Comparison of ENCODE assay signal across 8 cellular contexts in the genomic region with DNA sequence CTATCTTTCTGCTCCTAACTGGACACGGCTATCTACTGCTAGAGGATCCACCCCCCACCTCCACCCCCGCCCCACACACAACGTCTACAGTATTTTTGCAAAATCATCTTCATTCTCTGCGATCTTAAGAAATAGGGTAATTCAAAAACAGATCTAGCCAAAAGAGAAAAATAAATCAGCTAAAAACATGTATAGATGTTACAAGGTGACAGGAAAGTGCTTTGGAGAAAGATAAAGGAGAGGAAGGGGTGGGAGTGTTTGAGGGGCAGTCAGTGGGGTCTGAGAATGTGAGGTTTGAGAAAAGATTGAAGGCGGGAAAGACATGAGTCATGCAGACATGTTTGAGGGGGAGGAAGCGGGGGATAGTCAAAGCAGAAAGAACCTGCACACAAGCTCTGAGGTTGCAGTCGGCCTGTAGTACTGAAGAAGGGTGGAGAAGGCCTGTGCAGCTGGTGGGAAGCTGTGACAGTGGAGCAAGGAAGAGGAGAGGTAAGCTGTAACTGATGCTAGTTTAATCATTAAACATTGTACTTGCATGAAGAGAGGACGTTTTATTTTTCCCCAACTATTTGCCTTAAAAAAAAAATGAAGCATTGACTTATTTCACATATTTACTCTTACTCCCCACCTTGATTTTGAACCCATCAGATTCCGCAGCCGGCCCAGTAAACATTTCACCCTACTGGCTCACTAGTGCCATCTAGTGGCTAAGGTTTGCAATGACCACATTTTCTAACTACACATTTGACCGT.
DNase-seq lines count a peak whose midpoint lies in the region; ATAC-seq and TF ChIP-seq lines count a peak whose summit lies in the region.

No MANE protein-coding gene starts in this region.

- no peaks in the 10 kb centered on the region for H4K20me1 ChIP-seq in osteoblast (ENCODE audit: insufficient read depth, low read length)

- H3K36me3 ChIP-seq in NT2/D1 (ENCODE audit: insufficient read depth, insufficient read length, low read length) (no peaks in the 10 kb centered on the region), osteoblast (ENCODE audit: insufficient read depth, low read length) (no peaks in the 10 kb centered on the region)

- no peak overlapping the region for H3K27ac Mint-ChIP-seq in activated T-cell treated with anti-CD3 and anti-CD28 coated beads, Interleukin-2, amount 50 U/mL, for 24 hours
- H3K27ac Mint-ChIP-seq in stimulated activated memory B cell treated with anti-CD40 and anti-IgM and Interleukin-4, amounts not matched to agents 10 μg/mL and 1 μg/mL and 100 μg/mL, for 72 hours, result no peak overlapping the region

- no peak overlapping the region for H3K4me2 ChIP-seq in osteoblast (ENCODE audit: insufficient read depth, low read length)

- H3K9me3 ChIP-seq in NT2/D1 (ENCODE audit: insufficient read depth, low read length) (no peaks in the 10 kb centered on the region), osteoblast (ENCODE audit: low read depth, low read length) (no peaks in the 10 kb centered on the region)

- no peak overlapping the region for H3K4me3 ChIP-seq in NT2/D1 (ENCODE audit: insufficient read length, low read depth)
- no peak overlapping the region for H3K4me3 ChIP-seq in fibroblast of villous mesenchyme (ENCODE audit: low read depth, low read length)
- no peak overlapping the region for H3K4me3 ChIP-seq in osteoblast (ENCODE audit: insufficient read depth, low read length)

- H3K36me3 Mint-ChIP-seq in activated T-cell treated with anti-CD3 and anti-CD28 coated beads, Interleukin-2, amount 50 U/mL, for 24 hours (ENCODE audit: low read depth), result no peaks in the 10 kb centered on the region
- no peaks in the 10 kb centered on the region for H3K36me3 Mint-ChIP-seq in stimulated activated memory B cell treated with anti-CD40 and anti-IgM and Interleukin-4, amounts not matched to agents 10 μg/mL and 1 μg/mL and 100 μg/mL, for 72 hours

- DNase-seq in DMS153 (lab: John Stamatoyannopoulos, UW) (peak; percentile 14), NT2/D1 (ENCODE audit: low read depth, low spot score) (peak; percentile 30), fibroblast of villous mesenchyme (ENCODE audit: low read depth) (peak; percentile 44), osteoblast (ENCODE audit: insufficient read length, low spot score, missing footprints) (peak; percentile 32)
- peak; percentile 43 for DNase-seq in activated T-cell treated with anti-CD3 and anti-CD28 coated beads, Interleukin-2, amount 50 U/mL, for 24 hours

- no peaks in the 10 kb centered on the region for H3K27me3 Mint-ChIP-seq in activated T-cell treated with anti-CD3 and anti-CD28 coated beads, Interleukin-2, amount 50 U/mL, for 24 hours
- no peaks in the 10 kb centered on the region for H3K27me3 Mint-ChIP-seq in stimulated activated memory B cell treated with anti-CD40 and anti-IgM and Interleukin-4, amounts not matched to agents 10 μg/mL and 1 μg/mL and 100 μg/mL, for 72 hours

- TF ChIP-seq CTCF in fibroblast of villous mesenchyme (IDR thresholded peaks at IDR 0.05; ENCODE audit: insufficient read depth, low read depth, low read length), result peak; percentile 86
- peak; percentile 89 for TF ChIP-seq CTCF in osteoblast (IDR thresholded peaks at IDR 0.05; ENCODE audit: extremely low read depth, low read depth, low read length)

- peaks cover 9% of the 10 kb centered on the region for H3K4me1 Mint-ChIP-seq in activated T-cell treated with anti-CD3 and anti-CD28 coated beads, Interleukin-2, amount 50 U/mL, for 24 hours (ENCODE audit: low read depth)
- H3K4me1 Mint-ChIP-seq in stimulated activated memory B cell treated with anti-CD40 and anti-IgM and Interleukin-4, amounts not matched to agents 10 μg/mL and 1 μg/mL and 100 μg/mL, for 72 hours, result peaks cover 6% of the 10 kb centered on the region

- no peaks in the 10 kb centered on the region for H3K27me3 ChIP-seq in NT2/D1 (ENCODE audit: insufficient read depth, insufficient read length)
- no peaks in the 10 kb centered on the region for H3K27me3 ChIP-seq in osteoblast (ENCODE audit: insufficient read depth, low read length)

- H3K9me3 Mint-ChIP-seq in activated T-cell treated with anti-CD3 and anti-CD28 coated beads, Interleukin-2, amount 50 U/mL, for 24 hours, result no peaks in the 10 kb centered on the region
- no peaks in the 10 kb centered on the region for H3K9me3 Mint-ChIP-seq in stimulated activated memory B cell treated with anti-CD40 and anti-IgM and Interleukin-4, amounts not matched to agents 10 μg/mL and 1 μg/mL and 100 μg/mL, for 72 hours

- peak; percentile 82 for ATAC-seq in GM19452 (IDR thresholded peaks at IDR 0.05; ENCODE audit: unreplicated experiment)
- peak; percentile 83 for ATAC-seq in HG03520 (IDR thresholded peaks at IDR 0.05; ENCODE audit: unreplicated experiment)
- no peak for ATAC-seq in stimulated activated memory B cell treated with anti-CD40 and anti-IgM and Interleukin-4, amounts not matched to agents 10 μg/mL and 1 μg/mL and 100 μg/mL, for 72 hours

- no peaks in the 10 kb centered on the region for H3K79me2 ChIP-seq in osteoblast (ENCODE audit: insufficient read depth, low read length)

- H2AFZ ChIP-seq in osteoblast (ENCODE audit: low read length), result no peak overlapping the region

- H3K27ac ChIP-seq in osteoblast (ENCODE audit: low read depth, low read length), result no peak overlapping the region

- H3K4me1 ChIP-seq in NT2/D1 (ENCODE audit: insufficient read depth, insufficient read length) (no peaks in the 10 kb centered on the region), osteoblast (ENCODE audit: insufficient read depth, low read length) (no peaks in the 10 kb centered on the region)

- no peak overlapping the region for H3K4me3 Mint-ChIP-seq in activated T-cell treated with anti-CD3 and anti-CD28 coated beads, Interleukin-2, amount 50 U/mL, for 24 hours
- no peak overlapping the region for H3K4me3 Mint-ChIP-seq in stimulated activated memory B cell treated with anti-CD40 and anti-IgM and Interleukin-4, amounts not matched to agents 10 μg/mL and 1 μg/mL and 100 μg/mL, for 72 hours

- no peak overlapping the region for H3K9ac ChIP-seq in NT2/D1 (ENCODE audit: insufficient read length, low read depth)
